8 cellular contexts compared by ENCODE assay signal in the genomic region with DNA sequence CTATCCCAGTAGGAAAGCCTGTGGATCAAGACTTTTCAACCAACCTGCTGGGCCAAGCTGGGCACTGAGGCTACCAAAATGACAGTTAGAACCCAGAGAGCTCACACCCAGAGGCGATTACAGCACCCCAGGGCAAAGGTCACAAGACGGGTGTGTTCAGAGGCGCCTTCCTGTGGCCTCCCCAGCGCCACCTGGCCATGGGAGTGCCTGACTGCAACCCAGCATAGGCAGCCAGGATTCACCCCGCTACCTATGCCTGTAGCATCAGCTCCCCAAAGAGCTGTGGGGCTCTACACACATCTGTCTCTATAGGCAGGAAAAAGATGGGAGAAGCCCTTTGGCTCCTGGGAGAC. TPM values are rescaled to one million over a fixed set of nuclear protein-coding genes. Genes with fewer than 3 reads are reported as not detected.
DNase-seq lines count a peak whose midpoint lies in the region; ATAC-seq and TF ChIP-seq lines count a peak whose summit lies in the region.

No MANE protein-coding gene starts in this region.

- H3K27ac Mint-ChIP-seq in stimulated activated memory B cell treated with anti-CD40 and anti-IgM and Interleukin-4, amounts not matched to agents 10 μg/mL and 1 μg/mL and 100 μg/mL, for 72 hours, result no peak overlapping the region

- no peak overlapping the region for H3K4me3 Mint-ChIP-seq in stimulated activated memory B cell treated with anti-CD40 and anti-IgM and Interleukin-4, amounts not matched to agents 10 μg/mL and 1 μg/mL and 100 μg/mL, for 72 hours

- ATAC-seq in GM21515 (IDR thresholded peaks at IDR 0.05; ENCODE audit: unreplicated experiment), result peak; percentile 70
- ATAC-seq in stimulated activated memory B cell treated with anti-CD40 and anti-IgM and Interleukin-4, amounts not matched to agents 10 μg/mL and 1 μg/mL and 100 μg/mL, for 72 hours, result peak; percentile 48

- H3K36me3 ChIP-seq in GM06990 (ENCODE audit: control insufficient read depth, insufficient read depth, low read length), result no peaks in the 10 kb centered on the region

- TF ChIP-seq CTCF in GM06990 (IDR thresholded peaks at IDR 0.05; ENCODE audit: insufficient read depth, low read length, poor library complexity, severe bottlenecking) (peak; percentile 69), cardiac fibroblast (IDR thresholded peaks at IDR 0.05; ENCODE audit: low read depth, low read length) (peak; percentile 26)

- H3K27me3 Mint-ChIP-seq in stimulated activated memory B cell treated with anti-CD40 and anti-IgM and Interleukin-4, amounts not matched to agents 10 μg/mL and 1 μg/mL and 100 μg/mL, for 72 hours, result no peaks in the 10 kb centered on the region

- H3K4me3 ChIP-seq in GM06990 (replicated peaks; ENCODE audit: low read depth, low read length), result no peak overlapping the region
- H3K4me3 ChIP-seq in cardiac fibroblast (replicated peaks in 1 of 2; ENCODE audit: low read depth in 2 of 2, low read length in 2 of 2), result no peak overlapping the region

- no peaks in the 10 kb centered on the region for H3K27me3 ChIP-seq in GM06990 (replicated peaks; ENCODE audit: control insufficient read depth, insufficient read depth, low read length)

- H3K9me3 Mint-ChIP-seq in stimulated activated memory B cell treated with anti-CD40 and anti-IgM and Interleukin-4, amounts not matched to agents 10 μg/mL and 1 μg/mL and 100 μg/mL, for 72 hours, result no peaks in the 10 kb centered on the region

- DNase-seq in GM06990 (ENCODE audit: extremely low read depth, insufficient read length) (peak; percentile 39), NAMALWA (ENCODE audit: low spot score) (peak; percentile 67), cardiac fibroblast (ENCODE audit: low read depth in 2 of 2) (no peak), NCI-H1436 (lab: John Stamatoyannopoulos, UW) (no peak), NCI-H128 (lab: John Stamatoyannopoulos, UW; ENCODE audit: unreplicated experiment) (no peak), occipital lobe (lab: John Stamatoyannopoulos, UW) (no peak)

- no peaks in the 10 kb centered on the region for H3K36me3 Mint-ChIP-seq in stimulated activated memory B cell treated with anti-CD40 and anti-IgM and Interleukin-4, amounts not matched to agents 10 μg/mL and 1 μg/mL and 100 μg/mL, for 72 hours

- H3K4me1 Mint-ChIP-seq in stimulated activated memory B cell treated with anti-CD40 and anti-IgM and Interleukin-4, amounts not matched to agents 10 μg/mL and 1 μg/mL and 100 μg/mL, for 72 hours, result peaks cover 7% of the 10 kb centered on the region

RNA-seq across cellular contexts. Expression of a gene that starts 33.5 kb away (rescaled TPM):
- 13.7 TPM for total RNA-seq in occipital lobe

RNA-seq across cellular contexts. Expression of a gene that starts 35.8 kb away (rescaled TPM):
- 8.3 TPM for total RNA-seq in occipital lobe

RNA-seq across cellular contexts. Expression of a gene that starts 44.4 kb away (rescaled TPM):
- not detected for total RNA-seq in occipital lobe

Comparison
In these comparisons a context has a peak if more than half of its experiments do, and no peak if none do; other contexts are left out.
1. DNase-seq: peak in GM06990 (single experiment) and NAMALWA (single experiment); none in cardiac fibroblast (0 of 2), NCI-H1436 (single experiment), NCI-H128 (single experiment) and occipital lobe (single experiment).